ENCODE assay signal across 8 cellular contexts in genomic region chr1:203006948-203007871, GRCh38. TPM values are rescaled to one million over a fixed set of nuclear protein-coding genes. Genes with fewer than 3 reads are reported as not detected.
DNase-seq lines count a peak whose midpoint lies in the region; ATAC-seq and TF ChIP-seq lines count a peak whose summit lies in the region.

TSS of gene TMEM183A (plus strand) at chr1:203007374. CDS start at chr1:203007466, 92 bp downstream.

- intact Hi-C loops in left ventricle myocardium superior (cut with micrococcal nuclease) (no loop called here), prostate gland (cut with DNase I) (loop anchor here (5.0 kb wide), 1 partner anchor 80 kb away; the partner anchor contains the start of gene KLHL12)

- ATAC-seq in HG02885 (IDR thresholded peaks at IDR 0.05; ENCODE audit: poor library complexity, unreplicated experiment) (peak; percentile 94), left ventricle myocardium superior (peak; percentile 99)

- DNase-seq in NCI-H187 (lab: John Stamatoyannopoulos, UW) (peak; percentile 96 to 99), T-helper 2 cell (peak; percentile 80 to 98 (median 91)), left ventricle myocardium superior (peak; percentile 96), prostate gland (ENCODE audit: low spot score) (peak; percentile 96)

- WGBS in prostate gland = under 1% methylated on average over 57 of the region's 78 CpGs
- under 1% methylated on average over 78 of the region's 78 CpGs for WGBS in urinary bladder

- H3K4me1 ChIP-seq in prostate gland (replicated peaks) (peaks cover 4% of the 10 kb centered on the region), urinary bladder (ENCODE audit: insufficient read depth) (no peaks in the 10 kb centered on the region)

- H3K27me3 ChIP-seq in prostate gland (replicated peaks; ENCODE audit: insufficient read depth) = no peaks in the 10 kb centered on the region

- TF ChIP-seq CTCF in prostate gland (IDR thresholded peaks at IDR 0.05) = no peak

- TF ChIP-seq POLR2A in GM15510 (IDR thresholded peaks at IDR 0.05; ENCODE audit: borderline replicate concordance, extremely low read depth, insufficient read length) (peak; percentile 95), prostate gland (IDR thresholded peaks at IDR 0.05) (peak; percentile 86)

- peak within 1 kb of the TSS; percentile 91 for H3K4me3 ChIP-seq in prostate gland
- H3K4me3 ChIP-seq in urinary bladder (ENCODE audit: low read depth, low read length) = peak within 1 kb of the TSS; percentile 62

- H3K9me3 ChIP-seq in prostate gland = no peaks in the 10 kb centered on the region

- no peaks in the 10 kb centered on the region for H3K36me3 ChIP-seq in prostate gland
- no peaks in the 10 kb centered on the region for H3K36me3 ChIP-seq in urinary bladder (ENCODE audit: insufficient read depth)

- peak within 1 kb of the TSS; percentile 89 for H3K27ac ChIP-seq in angular gyrus (ENCODE audit: low read depth, low read length)
- H3K27ac ChIP-seq in prostate gland = peak within 1 kb of the TSS; percentile 89 to 94
- peak within 1 kb of the TSS; percentile 81 for H3K27ac ChIP-seq in urinary bladder (ENCODE audit: low read depth)

RNA-seq across cellular contexts. Expression of gene TMEM183A, which starts in this region (rescaled TPM):
- 24.3 TPM for total RNA-seq in left ventricle myocardium superior
- 10 to 100 TPM; 80.2 to 88.2 TPM for total RNA-seq in prostate gland
- 60.9 TPM for total RNA-seq in urinary bladder
- polyA plus RNA-seq in urinary bladder = 50.4 TPM

Comparison
In these comparisons a context has a peak if more than half of its experiments do, and no peak if none do; other contexts are left out.
1. Peak in every context shown above with its lines: DNase-seq, ATAC-seq, H3K4me3 ChIP-seq and H3K27ac ChIP-seq.